In genomic region chr15:92917606-92918407, GRCh38 we compare ENCODE assay signal across 8 cellular contexts. TPM values are rescaled to one million over a fixed set of nuclear protein-coding genes. Genes with fewer than 3 reads are reported as not detected.
DNase-seq lines count a peak whose midpoint lies in the region; ATAC-seq and TF ChIP-seq lines count a peak whose summit lies in the region.

No MANE protein-coding gene starts in this region.

- DNase-seq in AG09319 (ENCODE audit: extremely low read depth, low read depth) (peak; percentile 86), NB4 (ENCODE audit: low read depth) (peak; percentile 95), SK-N-DZ (ENCODE audit: low spot score) (peak; percentile 91), germinal center (ENCODE audit: low spot score) (peak; percentile 81), nucleus accumbens (lab: John Stamatoyannopoulos, UW) (peak in 55 of 56 donors; percentile 16 to 97 (median 76)), substantia nigra (lab: John Stamatoyannopoulos, UW) (peak in 47 of 49 donors; percentile 21 to 94 (median 81))
- peak; percentile 91 for DNase-seq in activated naive CD4-positive, alpha-beta T cell treated with anti-CD3 and anti-CD28 coated beads, Interleukin-2, amount 50 U/mL, for 16 hours

- ATAC-seq in GM21447 (IDR thresholded peaks at IDR 0.05; ENCODE audit: unreplicated experiment), result peak; percentile 33

- no peak overlapping the region for H3K4me3 ChIP-seq in NB4 (ENCODE audit: low read depth, low read length)

- TF ChIP-seq CTCF in AG09319 (IDR thresholded peaks at IDR 0.05; ENCODE audit: low read depth, low read length), result peak; percentile 77
- TF ChIP-seq CTCF in NB4 (IDR thresholded peaks at IDR 0.05; ENCODE audit: low read depth, low read length), result peak; percentile 86

- peak overlapping the region; percentile 85 for H3K27ac ChIP-seq in substantia nigra (ENCODE audit: low read depth, low read length, poor library complexity, severe bottlenecking)

- TF ChIP-seq POLR2A in NB4 (IDR thresholded peaks at IDR 0.05; ENCODE audit: extremely low read depth, insufficient read length), result no peak

RNA-seq across cellular contexts. Expression of gene CHD2, which starts 17.7 kb away (rescaled TPM):
- polyA plus RNA-seq in SK-N-DZ (2014; cell fraction: cytosol; rRNA removed), result 31.4 and 38.8 TPM in 2 replicates
- 60.9 and 82.1 TPM in 2 replicates for polyA plus RNA-seq in SK-N-DZ (2014; cell fraction: nucleus; rRNA removed)
